ENCODE assay signal across 13 cellular contexts in genomic region chr1:177928194-177928593, GRCh38. TPM values are rescaled to one million over a fixed set of nuclear protein-coding genes. Genes with fewer than 3 reads are reported as not detected.
DNase-seq lines count a peak whose midpoint lies in the region; ATAC-seq and TF ChIP-seq lines count a peak whose summit lies in the region.
"Had no signal": no experiment of that assay in that cellular context is flagged by ENCODE, and none has a peak within 500 bp of the region (broad histone marks: within the 10 kb centered on the region; RNA-seq: fewer than 3 reads in every experiment).

No MANE protein-coding gene starts in this region.

- no peak overlapping the region for H3K4me2 ChIP-seq in IMR-90 (ENCODE audit: low read depth, low read length)

- peak overlapping the region; percentile 38 for H2AFZ ChIP-seq in IMR-90 (replicated peaks; ENCODE audit: low read length, poor library complexity)

- H3K14ac ChIP-seq in IMR-90 (replicated peaks; ENCODE audit: low read depth, low read length), result peak overlapping the region; percentile 82

- H3K4me3 ChIP-seq in IMR-90 (ENCODE audit: insufficient read depth, low read depth, low read length), result no peak overlapping the region
- H3K4me3 ChIP-seq in astrocyte of the spinal cord (ENCODE audit: low read depth, low read length), result no peak overlapping the region

- CTCF ChIA-PET in IMR-90 (lab: Yijun Ruan, JAX), result interaction anchor here (0.8 to 1.4 kb wide), 7 partner anchors 11 to 1030 kb away, joined by 3 to 6 read pairs (median 5); no protein-coding TSS in a partner anchor

- no peaks in the 10 kb centered on the region for H3K27me3 ChIP-seq in IMR-90 (ENCODE audit: control insufficient read depth, insufficient read depth, low read length)

- ATAC-seq in IMR-90 (ENCODE audit: low read depth), result peak; percentile 18
- no peak for ATAC-seq in omental fat pad (ENCODE audit: low FRiP score)
- ATAC-seq in T-helper 17 cell, result no peak

- H3K4me1 ChIP-seq in IMR-90 (ENCODE audit: control insufficient read depth, insufficient read depth, low read length), result peaks cover 20% of the 10 kb centered on the region

- H2AK9ac ChIP-seq in IMR-90 (replicated peaks; ENCODE audit: low read depth, low read length, poor library complexity), result no peak overlapping the region

- H2BK15ac ChIP-seq in IMR-90 (ENCODE audit: low read depth, low read length), result peak overlapping the region; percentile 51; the same call in 2 of the 3 replicates

- peak; percentile 34 for TF ChIP-seq CTCF in IMR-90 (conservative IDR thresholded peaks at IDR 0.05; ENCODE audit: low read depth, low read length)
- TF ChIP-seq CTCF in astrocyte of the spinal cord (IDR thresholded peaks at IDR 0.05; ENCODE audit: low read depth, low read length), result peak; percentile 32
- TF ChIP-seq CTCF in omental fat pad (IDR thresholded peaks at IDR 0.05), result no peak

- dilution Hi-C loops in IMR-90 (cut with HindIII; ENCODE audit: low sequenced_read_pairs, unreplicated experiment), result no loop called here

- no CpG with 5 or more reads among the region's 2 CpGs for WGBS in IMR-90 (ENCODE audit: extremely low coverage in 2 of 2, insufficient read length in 1 of 2), 2 experiments

- H3K9ac ChIP-seq in IMR-90 (ENCODE audit: low read depth, low read length), result no peak overlapping the region

- POLR2A ChIA-PET in IMR-90 (lab: Charles Lee; ENCODE audit: unreplicated experiment), result no interaction called here

- H3K27ac ChIP-seq in IMR-90 (ENCODE audit: insufficient read depth, low read length), result peak overlapping the region; percentile 77

- peaks cover 4% of the 10 kb centered on the region; the same call in 1 of the 2 replicates for H3K9me1 ChIP-seq in IMR-90 (ENCODE audit: insufficient read depth, low read length)

- H4K91ac ChIP-seq in IMR-90 (ENCODE audit: insufficient read depth, low read depth, low read length), result peak overlapping the region; percentile 92

- intact Hi-C loops in IMR-90 (cut with micrococcal nuclease), result loop anchor here (5.0 kb wide), 2 partner anchors 56 to 721 kb away; no protein-coding TSS in a partner anchor

- in situ Hi-C loops in ACHN (cut with HindIII; ENCODE audit: low pct_ligation_motif_present, low pct_unique_long_range_greater_than_20kb, low sequenced_read_pairs) (no loop called here), IMR-90 (cut with MboI; ENCODE audit: low sequenced_read_pairs) (no loop called here), astrocyte of the spinal cord (cut with HindIII; ENCODE audit: low sequenced_read_pairs) (no loop called here)

- no peak for TF ChIP-seq RAD21 in IMR-90 (IDR thresholded peaks at IDR 0.05; ENCODE audit: low read length)

- peak overlapping the region; percentile 93 for H2BK20ac ChIP-seq in IMR-90 (ENCODE audit: low read depth, low read length)

- H3K18ac ChIP-seq in IMR-90 (ENCODE audit: low read depth, low read length), result peak overlapping the region; percentile 86; the same call in 1 of the 2 replicates

- peak overlapping the region; percentile 79 for H4K5ac ChIP-seq in IMR-90 (ENCODE audit: low read depth, low read length)

- no peak overlapping the region for H3K4me3 Mint-ChIP-seq in T-helper 17 cell
- H3K4me3 Mint-ChIP-seq: activated naive CD4-positive, alpha-beta T cell treated with anti-CD3 and anti-CD28 coated beads, Interleukin-2, amount 50 U/mL, for 24 hours; CD4-positive, CD25-positive, alpha-beta regulatory T cell had no signal

- H2AK5ac ChIP-seq in IMR-90 (ENCODE audit: low read depth, low read length), result peak overlapping the region; percentile 89; the same call in 1 of the 2 replicates

- BruUV-seq in IMR-90 (replicated peaks; lab: Mats Ljungman, UMichigan), result no TSS peak

- TF ChIP-seq POLR2A in IMR-90 (IDR thresholded peaks at IDR 0.05; ENCODE audit: low read depth, low read length), result no peak

- peak overlapping the region; percentile 10 to 95 for H4K8ac ChIP-seq in IMR-90 (ENCODE audit: low read depth in 2 of 2, low read length in 2 of 2)

- H2BK120ac ChIP-seq in IMR-90 (ENCODE audit: low read depth, low read length), result peak overlapping the region; percentile 96

- peak overlapping the region; percentile 91 for H3K4ac ChIP-seq in IMR-90 (ENCODE audit: low read depth, low read length)

- no peaks in the 10 kb centered on the region for H3K79me1 ChIP-seq in IMR-90 (ENCODE audit: low read depth in 1 of 2, low read length in 2 of 2)

- H3K9me3 ChIP-seq in IMR-90 (ENCODE audit: control insufficient read depth, insufficient read depth, low read length) (no peaks in the 10 kb centered on the region), T-helper 17 cell (ENCODE audit: control insufficient read depth, low read length, poor library complexity, severe bottlenecking) (no peaks in the 10 kb centered on the region)

- H3K56ac ChIP-seq in IMR-90 (ENCODE audit: extremely low read depth, insufficient read depth, low read length), result peak overlapping the region; percentile 43; the same call in 1 of the 2 replicates

- no peaks in the 10 kb centered on the region for H3K4me1 Mint-ChIP-seq in T-helper 17 cell
- H3K4me1 Mint-ChIP-seq: activated naive CD4-positive, alpha-beta T cell treated with anti-CD3 and anti-CD28 coated beads, Interleukin-2, amount 50 U/mL, for 24 hours; CD4-positive, CD25-positive, alpha-beta regulatory T cell had no signal

- no peaks in the 10 kb centered on the region for H4K20me1 ChIP-seq in IMR-90 (ENCODE audit: insufficient read depth, low read length)

- H3K36me3 ChIP-seq in IMR-90 (ENCODE audit: control insufficient read depth, insufficient read depth, low read length), result no peaks in the 10 kb centered on the region

- H3K23ac ChIP-seq in IMR-90 (ENCODE audit: low read depth, low read length), result peak overlapping the region; percentile 59; the same call in 1 of the 2 replicates

- H2BK5ac ChIP-seq in IMR-90 (ENCODE audit: low read depth, low read length, poor library complexity, severe bottlenecking), result peak overlapping the region; percentile 100

- H3K36me3 Mint-ChIP-seq in T-helper 17 cell (ENCODE audit: low read depth), result no peaks in the 10 kb centered on the region
- H3K36me3 Mint-ChIP-seq: activated naive CD4-positive, alpha-beta T cell treated with anti-CD3 and anti-CD28 coated beads, Interleukin-2, amount 50 U/mL, for 24 hours; CD4-positive, CD25-positive, alpha-beta regulatory T cell had no signal

- DNase-seq in ACHN (peak; percentile 70), IMR-90 (peak; percentile 61), astrocyte of the spinal cord (ENCODE audit: low read depth, low spot score) (peak; percentile 40), iPS-NIHi7 (ENCODE audit: extremely low spot score) (peak; percentile 49), cerebellum (ENCODE audit: low spot score) (no peak), omental fat pad (ENCODE audit: low spot score) (no peak), T-helper 17 cell (no peak)
- DNase-seq in NK-92 treated with Interleukin-12 subunit alpha and Interleukin-12 subunit beta, amount 100 ng/mL, for 24 hours (lab: John Stamatoyannopoulos, UW), result no peak
- DNase-seq: CD4-positive, CD25-positive, alpha-beta regulatory T cell; NCI-H1436; T1000; trophoblast cell had no signal

- no peak overlapping the region for H3K27ac Mint-ChIP-seq in T-helper 17 cell
- H3K27ac Mint-ChIP-seq: activated naive CD4-positive, alpha-beta T cell treated with anti-CD3 and anti-CD28 coated beads, Interleukin-2, amount 50 U/mL, for 24 hours; CD4-positive, CD25-positive, alpha-beta regulatory T cell had no signal

- no peaks in the 10 kb centered on the region for H3K27me3 Mint-ChIP-seq in T-helper 17 cell
- H3K27me3 Mint-ChIP-seq: activated naive CD4-positive, alpha-beta T cell treated with anti-CD3 and anti-CD28 coated beads, Interleukin-2, amount 50 U/mL, for 24 hours had no signal

TF ChIP-seq in IMR-90, 13 proteins besides CTCF, POLR2A, EP300 and RAD21:
- TF ChIP-seq ELK1 (IDR thresholded peaks at IDR 0.05; ENCODE audit: borderline replicate concordance, low read depth, low read length), result no peak
- TF ChIP-seq SMC3 (IDR thresholded peaks at IDR 0.05; ENCODE audit: low read depth, low read length), result peak; percentile 19; the same call in 1 of the 2 replicates

RNA-seq across cellular contexts. Expression of gene SEC16B, which starts 41.7 kb away (rescaled TPM):
- total RNA-seq in IMR-90 (2012; rRNA removed), result 2.8 and 4.3 TPM in 2 replicates
- polyA plus RNA-seq in IMR-90 (2012; rRNA removed), result 3.4 and 4.3 TPM in 2 replicates
- 2.0 and 2.2 TPM in 2 replicates for polyA plus RNA-seq in IMR-90 (2012; cell fraction: cytosol; rRNA removed)
- polyA plus RNA-seq in IMR-90 (2012; cell fraction: nucleus; rRNA removed; ENCODE audit: low replicate concordance), result 11.8 and 15.0 TPM in 2 replicates
- total RNA-seq in cerebellum, result 2.4 TPM
- total RNA-seq in omental fat pad, result 1 to 10 TPM in 3 of 4 donors, under 1 TPM in 1; 0.56 to 7.7 (median 1.6) TPM
- total RNA-seq in T-helper 17 cell, result not detected
- total RNA-seq: CD4-positive, CD25-positive, alpha-beta regulatory T cell had no signal
- polyA plus RNA-seq: CD4-positive, CD25-positive, alpha-beta regulatory T cell had no signal

Comparison
In these comparisons a context has a peak if more than half of its experiments do, and no peak if none do; other contexts are left out.
1. DNase-seq: peak in ACHN (single experiment), IMR-90 (single experiment), astrocyte of the spinal cord (single experiment) and iPS-NIHi7 (single experiment); none in cerebellum (single experiment), NK-92 treated with Interleukin-12 subunit alpha and Interleukin-12 subunit beta, amount 100 ng/mL, for 24 hours (single experiment), omental fat pad (single experiment) and T-helper 17 cell (0 of 3).
2. CTCF ChIP-seq: peak in IMR-90 (single experiment) and astrocyte of the spinal cord (single experiment); none in omental fat pad (0 of 3).